Comparison of ENCODE assay signal across 1 cellular context in the genomic region with DNA sequence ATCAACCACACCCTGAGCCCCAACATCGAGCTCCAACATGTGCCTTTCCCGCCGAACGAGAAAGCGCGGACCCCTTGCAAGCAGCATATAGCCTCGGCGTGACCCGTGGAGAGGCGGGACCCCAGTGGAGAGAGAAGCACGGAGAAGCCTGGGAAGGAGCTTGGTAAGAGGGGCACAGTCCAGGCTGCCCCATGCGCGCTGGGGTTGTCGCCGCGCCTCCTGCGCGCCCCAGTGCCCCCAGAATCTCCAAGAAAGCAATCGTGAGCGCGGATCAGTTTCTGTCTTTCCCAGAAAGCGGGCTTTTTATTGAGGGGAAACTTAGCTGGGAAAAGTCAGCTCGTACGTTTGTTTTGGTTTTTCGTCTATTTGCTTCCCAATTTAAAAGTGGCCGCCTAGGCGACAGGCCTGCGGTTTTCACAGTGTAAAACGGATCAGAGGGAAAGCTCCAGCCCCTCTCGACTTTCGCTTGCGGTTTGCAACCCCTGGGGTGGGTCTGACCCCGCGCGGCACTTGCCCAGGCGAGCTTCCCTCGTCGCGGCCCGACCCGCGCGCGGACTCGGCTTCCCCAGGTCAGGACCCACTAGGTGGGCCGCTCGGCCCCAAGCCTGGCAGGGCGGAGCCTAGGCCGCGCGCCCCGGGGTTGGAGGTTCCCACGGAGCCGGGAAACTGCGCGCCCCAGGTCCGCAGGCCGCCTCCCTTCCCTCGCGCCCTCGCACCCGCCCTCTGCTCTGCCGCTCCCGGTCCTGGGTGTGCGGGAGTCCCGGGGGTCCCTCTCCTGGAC.
A peak's percentile ranks its signal among the peaks of the same experiment; 100 is the strongest.
TF ChIP-seq lines count a peak whose summit lies in the region.

No MANE protein-coding gene starts in this region.

TF ChIP-seq in HepG2, 621 proteins besides CTCF, POLR2A, EP300 and RAD21 (continued from another document and continues in another):
- TF ChIP-seq, protein P1, sequence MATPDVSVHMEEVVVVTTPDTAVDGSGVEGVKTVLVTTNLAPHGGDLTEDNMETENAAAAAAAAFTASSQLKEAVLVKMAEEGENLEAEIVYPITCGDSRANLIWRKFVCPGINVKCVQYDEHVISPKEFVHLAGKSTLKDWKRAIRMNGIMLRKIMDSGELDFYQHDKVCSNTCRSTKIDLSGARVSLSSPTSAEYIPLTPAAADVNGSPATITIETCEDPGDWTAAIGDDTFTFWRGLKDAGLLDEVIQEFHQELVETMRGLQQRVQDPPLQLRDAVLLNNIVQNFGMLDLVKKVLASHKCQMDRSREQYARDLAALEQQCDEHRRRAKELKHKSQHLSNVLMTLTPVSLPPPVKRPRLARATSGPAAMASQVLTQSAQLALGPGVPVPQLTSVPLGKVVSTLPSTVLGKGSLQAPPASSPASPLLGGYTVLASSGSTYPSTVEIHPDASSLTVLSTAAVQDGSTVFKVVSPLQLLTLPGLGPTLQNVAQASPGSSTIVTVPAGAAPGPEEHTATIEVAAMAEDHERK (CRISPR knock-in tag; IDR thresholded peaks at IDR 0.05; ENCODE audit: low read depth), result no peak
- no peak for TF ChIP-seq ZNF672 (CRISPR knock-in tag; IDR thresholded peaks at IDR 0.05)
- peak; percentile 66; the same call in 1 of the 2 replicates for TF ChIP-seq NCOA5 (CRISPR knock-in tag; IDR thresholded peaks at IDR 0.05)
- no peak for TF ChIP-seq ZNF776 (CRISPR knock-in tag; IDR thresholded peaks at IDR 0.05)
- 0 out of 2 replicates have a peak, but pooled peaks have one; percentile 16 for TF ChIP-seq MIXL1 (CRISPR knock-in tag; IDR thresholded peaks at IDR 0.05)
- TF ChIP-seq GTF3A (CRISPR knock-in tag; conservative IDR thresholded peaks at IDR 0.05), result no peak
- peak; percentile 39; the same call in 1 of the 2 replicates for TF ChIP-seq THRA (CRISPR knock-in tag; IDR thresholded peaks at IDR 0.05; ENCODE audit: borderline replicate concordance)
- TF ChIP-seq ZNF329 (CRISPR knock-in tag; IDR thresholded peaks at IDR 0.05; ENCODE audit: low read depth), result no peak
- no peak for TF ChIP-seq HNF4G (IDR thresholded peaks at IDR 0.05; ENCODE audit: borderline replicate concordance, low read depth, low read length)
- TF ChIP-seq HNF4G (CRISPR knock-in tag; IDR thresholded peaks at IDR 0.05; ENCODE audit: borderline replicate concordance, low read depth), result peak; percentile 51; the same call in 1 of the 2 replicates
- TF ChIP-seq ZNF574 (CRISPR knock-in tag; IDR thresholded peaks at IDR 0.05), result peak; percentile 68
- no peak for TF ChIP-seq ATAD3A (CRISPR knock-in tag; IDR thresholded peaks at IDR 0.05)
- TF ChIP-seq ZNF264 (CRISPR knock-in tag; IDR thresholded peaks at IDR 0.05), result no peak
- TF ChIP-seq TCF7L2 (IDR thresholded peaks at IDR 0.05; ENCODE audit: low read depth, low read length), result no peak
- TF ChIP-seq PLRG1 (conservative IDR thresholded peaks at IDR 0.05), result no peak
- no peak; the same call in 1 of the 2 replicates for TF ChIP-seq MEF2D (CRISPR knock-in tag; IDR thresholded peaks at IDR 0.05)
- TF ChIP-seq SRY (CRISPR knock-in tag; IDR thresholded peaks at IDR 0.05), result no peak; the same call in 1 of the 2 replicates
- TF ChIP-seq PHF21A (CRISPR knock-in tag; IDR thresholded peaks at IDR 0.05), result no peak; the same call in 1 of the 2 replicates
- TF ChIP-seq ZNF720 (CRISPR knock-in tag; IDR thresholded peaks at IDR 0.05), result 0 out of 2 replicates have a peak, but pooled peaks have one; percentile 17
- TF ChIP-seq PAX8 (CRISPR knock-in tag; IDR thresholded peaks at IDR 0.05; ENCODE audit: borderline replicate concordance), result no peak
- 0 out of 2 replicates have a peak, but pooled peaks have one; percentile 55 for TF ChIP-seq ZNF724P (CRISPR knock-in tag; IDR thresholded peaks at IDR 0.05; ENCODE audit: borderline replicate concordance)
- TF ChIP-seq ZNF207 (IDR thresholded peaks at IDR 0.05; ENCODE audit: borderline replicate concordance), result no peak
- no peak for TF ChIP-seq SMARCE1 (IDR thresholded peaks at IDR 0.05; ENCODE audit: borderline replicate concordance)
- TF ChIP-seq ZNF891 (CRISPR knock-in tag; IDR thresholded peaks at IDR 0.05), result peak; percentile 51; the same call in 1 of the 2 replicates
- TF ChIP-seq, protein P2, sequence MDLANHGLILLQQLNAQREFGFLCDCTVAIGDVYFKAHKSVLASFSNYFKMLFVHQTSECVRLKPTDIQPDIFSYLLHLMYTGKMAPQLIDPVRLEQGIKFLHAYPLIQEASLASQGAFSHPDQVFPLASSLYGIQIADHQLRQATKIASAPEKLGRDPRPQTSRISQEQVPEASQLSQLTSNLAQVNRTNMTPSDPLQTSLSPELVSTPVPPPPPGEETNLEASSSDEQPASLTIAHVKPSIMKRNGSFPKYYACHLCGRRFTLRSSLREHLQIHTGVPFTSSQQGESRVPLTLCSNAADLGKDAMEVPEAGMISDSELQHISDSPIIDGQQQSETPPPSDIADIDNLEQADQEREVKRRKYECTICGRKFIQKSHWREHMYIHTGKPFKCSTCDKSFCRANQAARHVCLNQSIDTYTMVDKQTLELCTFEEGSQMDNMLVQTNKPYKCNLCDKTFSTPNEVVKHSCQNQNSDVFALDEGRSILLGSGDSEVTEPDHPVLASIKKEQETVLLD (CRISPR knock-in tag; IDR thresholded peaks at IDR 0.05; ENCODE audit: low read depth), result no peak
- TF ChIP-seq, protein P3, sequence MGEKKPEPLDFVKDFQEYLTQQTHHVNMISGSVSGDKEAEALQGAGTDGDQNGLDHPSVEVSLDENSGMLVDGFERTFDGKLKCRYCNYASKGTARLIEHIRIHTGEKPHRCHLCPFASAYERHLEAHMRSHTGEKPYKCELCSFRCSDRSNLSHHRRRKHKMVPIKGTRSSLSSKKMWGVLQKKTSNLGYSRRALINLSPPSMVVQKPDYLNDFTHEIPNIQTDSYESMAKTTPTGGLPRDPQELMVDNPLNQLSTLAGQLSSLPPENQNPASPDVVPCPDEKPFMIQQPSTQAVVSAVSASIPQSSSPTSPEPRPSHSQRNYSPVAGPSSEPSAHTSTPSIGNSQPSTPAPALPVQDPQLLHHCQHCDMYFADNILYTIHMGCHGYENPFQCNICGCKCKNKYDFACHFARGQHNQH (CRISPR knock-in tag; IDR thresholded peaks at IDR 0.05), result no peak; the same call in 1 of the 2 replicates
- TF ChIP-seq ZFP36L2 (CRISPR knock-in tag; IDR thresholded peaks at IDR 0.05), result 0 out of 2 replicates have a peak, but pooled peaks have one; percentile 79
- no peak for TF ChIP-seq CENPX (CRISPR knock-in tag; IDR thresholded peaks at IDR 0.05)
- TF ChIP-seq HCFC1 (IDR thresholded peaks at IDR 0.05; ENCODE audit: low read depth, low read length), result no peak
- TF ChIP-seq RXRB (CRISPR knock-in tag; IDR thresholded peaks at IDR 0.05; ENCODE audit: borderline replicate concordance), result 0 out of 2 replicates have a peak, but pooled peaks have one; percentile 26
- peak; percentile 65; the same call in 1 of the 2 replicates for TF ChIP-seq ZNF879 (CRISPR knock-in tag; IDR thresholded peaks at IDR 0.05)
- no peak for TF ChIP-seq ZNF558 (CRISPR knock-in tag; IDR thresholded peaks at IDR 0.05; ENCODE audit: borderline replicate concordance)
- TF ChIP-seq FOXO4 (CRISPR knock-in tag; conservative IDR thresholded peaks at IDR 0.05), result no peak
- peak; percentile 64 for TF ChIP-seq XRCC5 (optimal IDR thresholded peaks at IDR 0.05; ENCODE audit: low read length)
- no peak for TF ChIP-seq SP140L (CRISPR knock-in tag; IDR thresholded peaks at IDR 0.05; ENCODE audit: borderline replicate concordance)
- peak; percentile 76 for TF ChIP-seq KDM5B (CRISPR knock-in tag; IDR thresholded peaks at IDR 0.05; ENCODE audit: borderline replicate concordance)
- peak; percentile 78 for TF ChIP-seq MED8 (CRISPR knock-in tag; IDR thresholded peaks at IDR 0.05; ENCODE audit: insufficient replicate concordance)
- peak; percentile 18 for TF ChIP-seq HNRNPK (IDR thresholded peaks at IDR 0.05; ENCODE audit: low read depth, low read length, poor library complexity, severe bottlenecking)
- TF ChIP-seq MIER2 (CRISPR knock-in tag; IDR thresholded peaks at IDR 0.05), result peak; percentile 42; the same call in 1 of the 2 replicates
- TF ChIP-seq CEBPB (IDR thresholded peaks at IDR 0.05; ENCODE audit: borderline replicate concordance, low read depth, low read length), result no peak
- no peak for TF ChIP-seq CBX1 (IDR thresholded peaks at IDR 0.05; ENCODE audit: low read depth)
- peak; percentile 89 for TF ChIP-seq ZNF83 (CRISPR knock-in tag; IDR thresholded peaks at IDR 0.05; ENCODE audit: borderline replicate concordance)
- no peak for TF ChIP-seq SNAI1 (CRISPR knock-in tag; IDR thresholded peaks at IDR 0.05; ENCODE audit: borderline replicate concordance)
- no peak for TF ChIP-seq GRHL1 (CRISPR knock-in tag; conservative IDR thresholded peaks at IDR 0.05)
- TF ChIP-seq, protein P4, sequence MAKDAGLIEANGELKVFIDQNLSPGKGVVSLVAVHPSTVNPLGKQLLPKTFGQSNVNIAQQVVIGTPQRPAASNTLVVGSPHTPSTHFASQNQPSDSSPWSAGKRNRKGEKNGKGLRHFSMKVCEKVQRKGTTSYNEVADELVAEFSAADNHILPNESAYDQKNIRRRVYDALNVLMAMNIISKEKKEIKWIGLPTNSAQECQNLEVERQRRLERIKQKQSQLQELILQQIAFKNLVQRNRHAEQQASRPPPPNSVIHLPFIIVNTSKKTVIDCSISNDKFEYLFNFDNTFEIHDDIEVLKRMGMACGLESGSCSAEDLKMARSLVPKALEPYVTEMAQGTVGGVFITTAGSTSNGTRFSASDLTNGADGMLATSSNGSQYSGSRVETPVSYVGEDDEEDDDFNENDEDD (CRISPR knock-in tag; IDR thresholded peaks at IDR 0.05; ENCODE audit: borderline replicate concordance), result peak; percentile 77; the same call in 1 of the 2 replicates
- TF ChIP-seq ZNF772 (CRISPR knock-in tag; IDR thresholded peaks at IDR 0.05), result no peak
- no peak for TF ChIP-seq ZNF652 (CRISPR knock-in tag; IDR thresholded peaks at IDR 0.05; ENCODE audit: borderline replicate concordance, low read depth)
- TF ChIP-seq PHF8 (CRISPR knock-in tag; IDR thresholded peaks at IDR 0.05), result peak; percentile 85
